Comparison of ENCODE assay signal across 16 cellular contexts in genomic region chr3:5699811-5700210, GRCh38.
DNase-seq lines count a peak whose midpoint lies in the region; ATAC-seq and TF ChIP-seq lines count a peak whose summit lies in the region.
"Had no signal": no experiment of that assay in that cellular context is flagged by ENCODE, and none has a peak within 500 bp of the region (broad histone marks: within the 10 kb centered on the region; RNA-seq: fewer than 3 reads in every experiment).

No MANE protein-coding gene starts in this region.

- H3K18ac ChIP-seq in mesenchymal stem cell (ENCODE audit: low read depth in 1 of 2, low read length in 2 of 2), result no peak overlapping the region

- H3K14ac ChIP-seq in mesenchymal stem cell (ENCODE audit: low read length in 2 of 2), result no peak overlapping the region

- no peak for TF ChIP-seq CTCF in HCT116 (IDR thresholded peaks at IDR 0.05 in 2 of 3, conservative IDR thresholded peaks at IDR 0.05 in 1 of 3; ENCODE audit: borderline replicate concordance in 1 of 3, insufficient read depth in 1 of 3, low read depth in 2 of 3, low read length in 2 of 3)
- TF ChIP-seq CTCF in PC-9 (conservative IDR thresholded peaks at IDR 0.05), result no peak
- no peak for TF ChIP-seq CTCF in mucosa of descending colon (IDR thresholded peaks at IDR 0.05)

- H3K9ac ChIP-seq in HCT116 (ENCODE audit: low read length) (peak overlapping the region; percentile 90), mesenchymal stem cell (ENCODE audit: low read length) (no peak overlapping the region)
- H3K9ac ChIP-seq: BLaER1 had no signal

- no peak overlapping the region for H2AK5ac ChIP-seq in mesenchymal stem cell (ENCODE audit: low read length, severe bottlenecking)

- H3F3A ChIP-seq in PC-9 (ENCODE audit: insufficient read depth, low read depth), result 0 out of 2 replicates have a peak, but pooled peaks cover 13% of the 10 kb centered on the region

- H3K4me3 ChIP-seq in HCT116 (replicated peaks in 1 of 2; ENCODE audit: low read depth in 1 of 2, low read length in 2 of 2) (peak overlapping the region; percentile 69 to 79), PC-9 (peak overlapping the region; percentile 57; the same call in 1 of the 2 replicates), mucosa of descending colon (no peak overlapping the region), mesenchymal stem cell (ENCODE audit: insufficient read depth in 1 of 2, low read depth in 1 of 2, low read length in 2 of 2) (no peak overlapping the region)
- H3K4me3 ChIP-seq: BLaER1, GM12878, GM23338 had no signal

- peaks cover 0 to 12% of the 10 kb centered on the region in 2 experiments; a peak in 1 of 4 replicates for H3K36me3 ChIP-seq in HCT116 (ENCODE audit: control insufficient read depth in 1 of 2, insufficient read depth in 2 of 2, low read length in 2 of 2)
- peaks cover 11% of the 10 kb centered on the region; the same call in 1 of the 2 replicates for H3K36me3 ChIP-seq in PC-9 (ENCODE audit: low read depth)
- no peaks in the 10 kb centered on the region for H3K36me3 ChIP-seq in mucosa of descending colon (ENCODE audit: low read depth)
- H3K36me3 ChIP-seq in mesenchymal stem cell (ENCODE audit: control insufficient read depth in 1 of 2, insufficient read depth in 2 of 2, low read depth in 1 of 2, low read length in 2 of 2), result no peaks in the 10 kb centered on the region
- H3K36me3 ChIP-seq: BLaER1 had no signal

- H3K27ac ChIP-seq in HCT116 (ENCODE audit: low read depth, low read length) (peak overlapping the region; percentile 92), PC-9 (peak overlapping the region; percentile 91), mesenchymal stem cell (ENCODE audit: low read length, poor library complexity, severe bottlenecking) (no peak overlapping the region)
- H3K27ac ChIP-seq: BLaER1 had no signal

- no peaks in the 10 kb centered on the region for H3K9me2 ChIP-seq in HCT116 (ENCODE audit: insufficient read depth)
- H3K9me2 ChIP-seq in PC-9 (ENCODE audit: insufficient read depth), result no peaks in the 10 kb centered on the region

- intact Hi-C loops in HCT116 (cut with micrococcal nuclease) (no loop called here), PC-9 (cut with micrococcal nuclease; ENCODE audit: unreplicated experiment) (loop anchor here (1.0 kb wide), 1 partner anchor 311 kb away; no protein-coding TSS in a partner anchor), mucosa of descending colon (cut with DNase I, micrococcal nuclease) (no loop called here)

- TF ChIP-seq RAD21 in HCT116 (IDR thresholded peaks at IDR 0.05; ENCODE audit: low read depth), result no peak

- DNase-seq in HCT116 (ENCODE audit: low read depth, low spot score), result peak; percentile 22
- peak in 1 of 2 experiments; percentile 36 for DNase-seq in PC-9
- peak; percentile 58 to 79 (median 66) for DNase-seq in mucosa of descending colon
- DNase-seq in mesenchymal stem cell, result no peak
- DNase-seq: 8988T; CD4-positive, alpha-beta memory T cell; DMS79 treated with DMSO at 0.1 percent for 48 hours; HCEC 1CT; HFFc6; IMR-90 had no signal

- no peak overlapping the region for H2BK15ac ChIP-seq in mesenchymal stem cell (ENCODE audit: low read depth, poor library complexity, severe bottlenecking)

- POLR2A ChIA-PET in HCT116 (lab: Charles Lee) (interaction anchor here (0.8 to 1.8 kb wide), 3 partner anchors 11 to 714 kb away, joined by 3 to 9 read pairs (median 3); no protein-coding TSS in a partner anchor), PC-9 (lab: Charles Lee; ENCODE audit: unreplicated experiment) (interaction anchor here (0.6 to 0.7 kb wide), 2 partner anchors 505 to 855 kb away, joined by 3 to 4 read pairs; no protein-coding TSS in a partner anchor)

- RAD21 ChIA-PET in HCT116 (lab: Charles Lee; ENCODE audit: low non-redundant PET in 1 of 2, low total read pairs in 2 of 2, uncharacterized antibody in 2 of 2, unreplicated experiment in 2 of 2), result no interaction called here

- no peak overlapping the region for H4K8ac ChIP-seq in mesenchymal stem cell (ENCODE audit: low read length)

- no peak overlapping the region for H3K4ac ChIP-seq in mesenchymal stem cell (ENCODE audit: low read depth in 1 of 2, low read length in 2 of 2)

- CTCF ChIA-PET in HCT116 (lab: Charles Lee), result no interaction called here
- CTCF ChIA-PET in PC-9 (lab: Charles Lee), result no interaction called here

- H2BK5ac ChIP-seq in mesenchymal stem cell (ENCODE audit: low read depth, low read length, poor library complexity, severe bottlenecking), result no peak overlapping the region

- no peak overlapping the region for H2BK120ac ChIP-seq in mesenchymal stem cell (ENCODE audit: low read depth, low read length)

- BruUV-seq in HCT116 (replicated peaks; lab: Mats Ljungman, UMichigan) (TSS peak; percentile 66), PC-9 (replicated peaks; lab: Mats Ljungman, UMichigan) (no TSS peak)

- peak; percentile 48 for ATAC-seq in HCT116
- ATAC-seq in mucosa of descending colon, result peak; percentile 96
- ATAC-seq in HG03520 (IDR thresholded peaks at IDR 0.05; ENCODE audit: unreplicated experiment), result no peak
- ATAC-seq in GM19395 (IDR thresholded peaks at IDR 0.05; ENCODE audit: unreplicated experiment), result no peak
- ATAC-seq in GM18873 (IDR thresholded peaks at IDR 0.05; ENCODE audit: low FRiP score, unreplicated experiment), result no peak
- ATAC-seq: GM12878, GM23338 had no signal

- H3K79me2 ChIP-seq in HCT116 (ENCODE audit: insufficient read depth, low read length), result peaks cover 55% of the 10 kb centered on the region
- peaks cover 37% of the 10 kb centered on the region for H3K79me2 ChIP-seq in PC-9 (ENCODE audit: low read depth)

- no CpG with 5 or more reads among the region's 2 CpGs for WGBS in mesenchymal stem cell

- H3K4me1 ChIP-seq in HCT116 (ENCODE audit: control insufficient read depth in 1 of 2, insufficient read depth in 2 of 2, low read length in 2 of 2) (peaks cover 32 to 85% of the 10 kb centered on the region in 2 experiments), PC-9 (replicated peaks; ENCODE audit: insufficient read depth) (peaks cover 44% of the 10 kb centered on the region), mucosa of descending colon (ENCODE audit: low read depth) (peaks cover 5% of the 10 kb centered on the region), mesenchymal stem cell (ENCODE audit: control insufficient read depth, insufficient read depth, low read depth, low read length) (no peaks in the 10 kb centered on the region)
- H3K4me1 ChIP-seq: BLaER1 had no signal

- H3K4me2 ChIP-seq in HCT116 (ENCODE audit: low read length) (peak overlapping the region; percentile 91), PC-9 (peak overlapping the region; percentile 68), mesenchymal stem cell (ENCODE audit: low read length, poor library complexity, severe bottlenecking) (no peak overlapping the region)
- H3K4me2 ChIP-seq: BLaER1, GM23338 had no signal

- H2BK12ac ChIP-seq in mesenchymal stem cell (ENCODE audit: low read length in 2 of 2), result no peak overlapping the region

- H4K91ac ChIP-seq in mesenchymal stem cell (ENCODE audit: low read length), result no peak overlapping the region

- H4K20me1 ChIP-seq in HCT116 (ENCODE audit: insufficient read depth) (no peaks in the 10 kb centered on the region), PC-9 (ENCODE audit: insufficient read depth) (no peaks in the 10 kb centered on the region)
- H4K20me1 ChIP-seq: BLaER1 had no signal

- H3K79me1 ChIP-seq in mesenchymal stem cell (replicated peaks; ENCODE audit: low read length, poor library complexity, severe bottlenecking), result no peaks in the 10 kb centered on the region

- no peak overlapping the region for H3K23ac ChIP-seq in mesenchymal stem cell (ENCODE audit: low read length in 2 of 2)

- H3K27me3 ChIP-seq in HCT116 (ENCODE audit: insufficient read depth, low read length) (no peaks in the 10 kb centered on the region), PC-9 (ENCODE audit: insufficient read depth, low read depth) (no peaks in the 10 kb centered on the region), mesenchymal stem cell (ENCODE audit: control insufficient read depth in 1 of 2, insufficient read depth in 1 of 2, low read length in 2 of 2) (no peaks in the 10 kb centered on the region)
- H3K27me3 ChIP-seq: BLaER1 had no signal

- no peak overlapping the region for H2AFZ ChIP-seq in HCT116 (ENCODE audit: low read depth, low read length, poor library complexity, severe bottlenecking)
- no peak overlapping the region for H2AFZ ChIP-seq in PC-9
- H2AFZ ChIP-seq in mesenchymal stem cell (ENCODE audit: low read depth, low read length), result no peak overlapping the region
- H2AFZ ChIP-seq: GM23338 had no signal

- H3K9me3 ChIP-seq in HCT116 (ENCODE audit: control insufficient read depth in 1 of 2, insufficient read depth in 1 of 2, low read depth in 1 of 2, low read length in 2 of 2) (no peaks in the 10 kb centered on the region), PC-9 (ENCODE audit: insufficient read depth, low read depth) (no peaks in the 10 kb centered on the region), mucosa of descending colon (no peaks in the 10 kb centered on the region), mesenchymal stem cell (ENCODE audit: control insufficient read depth, low read length) (peaks cover 8% of the 10 kb centered on the region)
- H3K9me3 ChIP-seq: BLaER1 had no signal

- TF ChIP-seq POLR2A in HCT116 (IDR thresholded peaks at IDR 0.05; ENCODE audit: borderline replicate concordance, extremely low read depth, insufficient read depth, insufficient read length), result no peak

TF ChIP-seq in HCT116, 20 proteins besides CTCF, POLR2A, EP300 and RAD21:
- TF ChIP-seq POLR2AphosphoS5 (IDR thresholded peaks at IDR 0.05; ENCODE audit: low read depth, low read length) (peak; percentile 11), EGR1 (IDR thresholded peaks at IDR 0.05; ENCODE audit: low read depth) (0 out of 2 replicates have a peak, but pooled peaks have one; percentile 8), EZH2 (IDR thresholded peaks at IDR 0.05) (no peak), ZBTB33 (IDR thresholded peaks at IDR 0.05; ENCODE audit: extremely low read depth, insufficient replicate concordance, low read length) (no peak)

Comparison
In these comparisons a context has a peak if more than half of its experiments do, and no peak if none do; other contexts are left out.
1. ATAC-seq: peak in HCT116 (single experiment) and mucosa of descending colon (single experiment); none in HG03520 (single experiment), GM19395 (single experiment) and GM18873 (single experiment).
2. H3K4me3 ChIP-seq: peak in HCT116 (2 of 2) and PC-9 (single experiment); none in mucosa of descending colon (single experiment) and mesenchymal stem cell (0 of 2).